8 cellular contexts compared by ENCODE assay signal in the genomic region with DNA sequence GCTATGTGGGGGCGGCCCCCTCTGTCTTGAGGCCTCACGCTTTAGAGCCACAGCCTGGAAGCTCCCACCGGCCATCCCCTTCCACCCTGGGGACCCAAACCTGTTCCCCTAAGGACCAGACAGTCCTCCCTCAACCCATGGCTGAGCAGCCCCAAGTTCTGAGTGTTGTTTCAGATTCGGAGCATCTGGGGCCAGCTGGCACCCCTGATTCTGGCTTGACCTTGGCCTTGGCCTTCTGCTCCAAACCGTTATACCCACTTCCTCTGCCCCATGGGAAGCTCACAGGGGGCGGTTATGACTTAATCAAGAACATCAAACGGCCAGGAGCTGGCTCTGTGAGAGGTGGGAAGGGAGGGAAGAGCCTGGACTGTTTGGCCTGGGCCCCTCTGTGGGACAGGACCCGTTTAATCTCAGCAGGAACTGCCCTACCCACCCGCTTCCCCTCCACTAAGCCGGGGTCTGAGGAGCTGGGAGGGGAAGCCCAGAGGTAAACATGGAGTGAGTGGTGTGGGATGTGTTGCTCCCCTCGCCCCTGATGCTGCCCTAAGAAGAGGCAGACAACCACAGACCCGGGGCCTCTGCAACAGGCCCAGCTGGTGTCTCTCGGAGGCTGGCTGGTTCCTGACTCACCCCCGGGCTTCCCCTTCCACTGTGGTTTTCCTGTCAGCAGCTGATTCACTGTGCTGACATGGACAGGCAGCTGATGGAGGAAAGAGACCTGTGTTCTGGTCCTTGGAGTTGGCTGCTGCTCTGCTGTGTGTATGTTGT. TPM values are rescaled to one million over a fixed set of nuclear protein-coding genes. Genes with fewer than 3 reads are reported as not detected.
A peak's percentile ranks its signal among the peaks of the same experiment; 100 is the strongest.
DNase-seq lines count a peak whose midpoint lies in the region; ATAC-seq and TF ChIP-seq lines count a peak whose summit lies in the region.

No MANE protein-coding gene starts in this region.

- no peak for TF ChIP-seq CTCF in colonic mucosa (IDR thresholded peaks at IDR 0.05)

- peak; percentile 36 for ATAC-seq in GM21526 (IDR thresholded peaks at IDR 0.05; ENCODE audit: low FRiP score, unreplicated experiment)

- no peaks in the 10 kb centered on the region for H3K27me3 ChIP-seq in colonic mucosa
- H3K27me3 ChIP-seq in mucosa of rectum (ENCODE audit: control insufficient read depth in 2 of 2, insufficient read depth in 2 of 2, low read length in 2 of 2): no peaks in the 10 kb centered on the region

- no peaks in the 10 kb centered on the region for H3K36me3 ChIP-seq in colonic mucosa
- H3K36me3 ChIP-seq in mucosa of rectum (ENCODE audit: control insufficient read depth in 2 of 2, insufficient read depth in 2 of 2, low read length in 2 of 2): no peaks in the 10 kb centered on the region

- peak overlapping the region; percentile 66 for H3K27ac ChIP-seq in colonic mucosa
- peak overlapping the region; percentile 38 to 79 for H3K27ac ChIP-seq in mucosa of rectum (ENCODE audit: low read depth in 2 of 2, low read length in 2 of 2)

- peak overlapping the region; percentile 90 for H3K4me3 Mint-ChIP-seq in activated CD4-positive, alpha-beta T cell treated with anti-CD3 and anti-CD28 coated beads, Interleukin-2, amount 10 ng/mL, durations not matched to agents 24 days and 14 days

- H3K4me1 Mint-ChIP-seq in activated CD4-positive, alpha-beta T cell treated with anti-CD3 and anti-CD28 coated beads, Interleukin-2, amount 10 ng/mL, durations not matched to agents 24 days and 14 days: peaks cover 65% of the 10 kb centered on the region

- H3K4me3 ChIP-seq in Jurkat, Clone E6-1 (ENCODE audit: low read length): peak overlapping the region; percentile 49
- H3K4me3 ChIP-seq in colonic mucosa: no peak overlapping the region
- H3K4me3 ChIP-seq in mucosa of rectum (ENCODE audit: low read length in 2 of 2): peak overlapping the region in 1 of 2 donors; percentile 20

- intact Hi-C loops in activated CD4-positive, alpha-beta T cell treated with anti-CD3 and anti-CD28 coated beads, Interleukin-2, amount 10 ng/mL, durations not matched to agents 24 days and 14 days (cut with micrococcal nuclease): loop anchor here (1.0 to 10.0 kb wide), 5 partner anchors 43 to 1556 kb away; a partner anchor contains a TSS
- intact Hi-C loops in colonic mucosa (cut with DNase I): no loop called here

- H3K9me3 ChIP-seq in colonic mucosa (no peaks in the 10 kb centered on the region), mucosa of rectum (ENCODE audit: control insufficient read depth in 2 of 2, low read length in 2 of 2) (no peaks in the 10 kb centered on the region)

- peaks cover 11% of the 10 kb centered on the region for H3K4me1 ChIP-seq in colonic mucosa
- peaks cover 23 to 45% of the 10 kb centered on the region in 2 donors for H3K4me1 ChIP-seq in mucosa of rectum (ENCODE audit: control insufficient read depth in 2 of 2, insufficient read depth in 2 of 2, low read length in 2 of 2)

- H3K27ac Mint-ChIP-seq in activated CD4-positive, alpha-beta T cell treated with anti-CD3 and anti-CD28 coated beads, Interleukin-2, amount 10 ng/mL, durations not matched to agents 24 days and 14 days: peak overlapping the region; percentile 88

- H3K9ac ChIP-seq in colonic mucosa (ENCODE audit: low read depth in 2 of 2, low read length in 2 of 2) (peak overlapping the region; percentile 35 to 52), mucosa of rectum (ENCODE audit: low read depth in 1 of 2, low read length in 2 of 2) (peak overlapping the region in 1 of 2 donors; percentile 33)

- DNase-seq in CMK (ENCODE audit: low read depth) (peak; percentile 45), colonic mucosa (peak; percentile 67), NCI-H1417 (lab: John Stamatoyannopoulos, UW) (no peak)
- peak; percentile 90 for DNase-seq in Jurkat, Clone E6-1 (ENCODE audit: low read depth, low spot score)
- peak; percentile 95 for DNase-seq in activated CD4-positive, alpha-beta T cell treated with anti-CD3 and anti-CD28 coated beads, Interleukin-2, amount 10 ng/mL, durations not matched to agents 24 days and 14 days
- DNase-seq in stimulated activated CD8-positive, alpha-beta memory T cell treated with anti-CD3 and anti-CD28 coated beads, Interleukin-7, amount 100 ng/mL, for 4 hours (ENCODE audit: low read depth in 2 of 2): peak; percentile 86 to 91

- H3K36me3 Mint-ChIP-seq in activated CD4-positive, alpha-beta T cell treated with anti-CD3 and anti-CD28 coated beads, Interleukin-2, amount 10 ng/mL, durations not matched to agents 24 days and 14 days (ENCODE audit: low read depth): peaks cover 70% of the 10 kb centered on the region

- H3K9me3 Mint-ChIP-seq in activated CD4-positive, alpha-beta T cell treated with anti-CD3 and anti-CD28 coated beads, Interleukin-2, amount 10 ng/mL, durations not matched to agents 24 days and 14 days: no peaks in the 10 kb centered on the region

- no peaks in the 10 kb centered on the region for H3K27me3 Mint-ChIP-seq in activated CD4-positive, alpha-beta T cell treated with anti-CD3 and anti-CD28 coated beads, Interleukin-2, amount 10 ng/mL, durations not matched to agents 24 days and 14 days

RNA-seq across cellular contexts. Expression of a gene that starts 3.4 kb away (rescaled TPM):
- 130 TPM for polyA plus RNA-seq in Jurkat, Clone E6-1 (2012; ENCODE audit: insufficient read depth, insufficient read length)
- 448 and 469 TPM in 2 replicates for total RNA-seq in activated CD4-positive, alpha-beta T cell treated with anti-CD3 and anti-CD28 coated beads, Interleukin-2, amount 10 ng/mL, durations not matched to agents 24 days and 14 days
- total RNA-seq in colonic mucosa: 10 to 100 TPM; 36.2 to 41.6 TPM

Comparison
In these comparisons a context has a peak if more than half of its experiments do, and no peak if none do; other contexts are left out.
1. DNase-seq: peak in CMK (single experiment), Jurkat, Clone E6-1 (single experiment), activated CD4-positive, alpha-beta T cell treated with anti-CD3 and anti-CD28 coated beads, Interleukin-2, amount 10 ng/mL, durations not matched to agents 24 days and 14 days (single experiment), colonic mucosa (single experiment) and stimulated activated CD8-positive, alpha-beta memory T cell treated with anti-CD3 and anti-CD28 coated beads, Interleukin-7, amount 100 ng/mL, for 4 hours (2 of 2); none in NCI-H1417 (0 of 3).
2. RNA of a gene that starts 3.4 kb away (total RNA-seq): 448 to 469 TPM in activated CD4-positive, alpha-beta T cell treated with anti-CD3 and anti-CD28 coated beads, Interleukin-2, amount 10 ng/mL, durations not matched to agents 24 days and 14 days; 36.2 to 41.6 TPM in colonic mucosa; every median in the first group is over 10 times any median in the second.